14 cellular contexts compared by ENCODE assay signal in genomic region chr22:29719894-29720645, GRCh38. TPM values are rescaled to one million over a fixed set of nuclear protein-coding genes. Genes with fewer than 3 reads are reported as not detected.
DNase-seq lines count a peak whose midpoint lies in the region; ATAC-seq, FAIRE-seq and TF ChIP-seq lines count a peak whose summit lies in the region.
"Had no signal": no experiment of that assay in that cellular context is flagged by ENCODE, and none has a peak within 500 bp of the region (broad histone marks: within the 10 kb centered on the region; RNA-seq: fewer than 3 reads in every experiment).

TSS of gene CABP7 (plus strand) at chr22:29720003. CDS start at chr22:29720425, 422 bp downstream.

- no peak for FAIRE-seq in A549 (lab: Jason Lieb, UNC)

- intact Hi-C loops in CD4-positive, alpha-beta T cell (cut with DNase I, micrococcal nuclease) = no loop called here

- DNase-seq in A549 (ENCODE audit: low read depth in 1 of 2, low spot score in 1 of 2) = no peak
- no peak for DNase-seq in CD4-positive, alpha-beta T cell
- DNase-seq in activated CD8-positive, alpha-beta T cell treated with anti-CD3 and anti-CD28 coated beads, Interleukin-2, amount 10 ng/mL, durations not matched to agents 7 days and 5 days = no peak
- DNase-seq in iPS-NIHi7 (ENCODE audit: extremely low spot score) = peak; percentile 31
- no peak for DNase-seq in NCI-H2171 (lab: John Stamatoyannopoulos, UW)
- DNase-seq in mesenteric fat pad (ENCODE audit: low spot score) = no peak
- no peak for DNase-seq in 8988T
- DNase-seq: EL, head of caudate nucleus, NCI-H1436, SHP77 treated with DMSO at 0.1 percent for 48 hours had no signal

- H3K4me3 Mint-ChIP-seq in CD4-positive, alpha-beta T cell = peak within 1 kb of the TSS; percentile 30
- H3K4me3 Mint-ChIP-seq in activated CD8-positive, alpha-beta T cell treated with anti-CD3 and anti-CD28 coated beads, Interleukin-2, amount 10 ng/mL, durations not matched to agents 7 days and 5 days = no peak within 1 kb of the TSS
- H3K4me3 Mint-ChIP-seq: dendritic cell treated with granulocyte-macrophage colony-stimulating factor and Interleukin-4, amounts not matched to agents 40 ng/mL and 50 ng/mL, for 4 days had no signal

- 0% methylated on average over 3 of the region's 116 CpGs for WGBS in A549 (ENCODE audit: missing lambda C conversion rate)

- H3K27me3 Mint-ChIP-seq in CD4-positive, alpha-beta T cell = peaks cover 50% of the 10 kb centered on the region
- peaks cover 42% of the 10 kb centered on the region for H3K27me3 Mint-ChIP-seq in activated CD8-positive, alpha-beta T cell treated with anti-CD3 and anti-CD28 coated beads, Interleukin-2, amount 10 ng/mL, durations not matched to agents 7 days and 5 days (ENCODE audit: low read depth)

- TF ChIP-seq CTCF in A549 (IDR thresholded peaks at IDR 0.05) = no peak
- TF ChIP-seq CTCF in CD4-positive, alpha-beta T cell (IDR thresholded peaks at IDR 0.05) = no peak

- ATAC-seq in A549 (no peak; a peak in 1 of 6 replicates), GM18498 (IDR thresholded peaks at IDR 0.05; ENCODE audit: unreplicated experiment) (no peak)
- no peak for ATAC-seq in CD4-positive, alpha-beta T cell (ENCODE audit: poor library complexity)
- peak; percentile 39 for ATAC-seq in activated CD8-positive, alpha-beta T cell treated with anti-CD3 and anti-CD28 coated beads, Interleukin-2, amount 10 ng/mL, durations not matched to agents 7 days and 5 days

- POLR2A ChIA-PET in A549 (lab: Yijun Ruan, JAX) = no interaction called here
- POLR2A ChIA-PET in CD4-positive, alpha-beta T cell (lab: Charles Lee) = no interaction called here
- POLR2A ChIA-PET in activated CD8-positive, alpha-beta T cell treated with anti-CD3 and anti-CD28 coated beads, Interleukin-2, amount 10 ng/mL, durations not matched to agents 7 days and 5 days (lab: Charles Lee) = no interaction called here

- no peak for TF ChIP-seq POLR2A in A549 (IDR thresholded peaks at IDR 0.05; ENCODE audit: low read length)

- CTCF ChIA-PET in A549 (lab: Yijun Ruan, JAX) = no interaction called here
- CTCF ChIA-PET in CD4-positive, alpha-beta T cell (lab: Charles Lee) = no interaction called here
- CTCF ChIA-PET in activated CD8-positive, alpha-beta T cell treated with anti-CD3 and anti-CD28 coated beads, Interleukin-2, amount 10 ng/mL, durations not matched to agents 7 days and 5 days (lab: Charles Lee) = no interaction called here

- no peak within 1 kb of the TSS for H3K27ac Mint-ChIP-seq in CD4-positive, alpha-beta T cell
- no peak within 1 kb of the TSS for H3K27ac Mint-ChIP-seq in activated CD8-positive, alpha-beta T cell treated with anti-CD3 and anti-CD28 coated beads, Interleukin-2, amount 10 ng/mL, durations not matched to agents 7 days and 5 days
- H3K27ac Mint-ChIP-seq: dendritic cell treated with granulocyte-macrophage colony-stimulating factor and Interleukin-4, amounts not matched to agents 40 ng/mL and 50 ng/mL, for 4 days had no signal

- peak within 1 kb of the TSS; percentile 83 for H3K4me2 ChIP-seq in A549

- no peak for TF ChIP-seq EP300 in A549 (IDR thresholded peaks at IDR 0.05)

- no peaks in the 10 kb centered on the region for H3K9me3 ChIP-seq in A549
- no peaks in the 10 kb centered on the region for H3K9me3 ChIP-seq in CD4-positive, alpha-beta T cell (ENCODE audit: control insufficient read depth, low read length)

- H3K27me3 ChIP-seq in CD4-positive, alpha-beta T cell (ENCODE audit: control insufficient read depth, insufficient read depth, low read length) = peaks cover 47% of the 10 kb centered on the region

- H3K4me1 Mint-ChIP-seq in CD4-positive, alpha-beta T cell (ENCODE audit: low read depth) = peaks cover 7% of the 10 kb centered on the region
- peaks cover 1% of the 10 kb centered on the region for H3K4me1 Mint-ChIP-seq in activated CD8-positive, alpha-beta T cell treated with anti-CD3 and anti-CD28 coated beads, Interleukin-2, amount 10 ng/mL, durations not matched to agents 7 days and 5 days (ENCODE audit: low read depth)

- H3K9me3 Mint-ChIP-seq in CD4-positive, alpha-beta T cell = no peaks in the 10 kb centered on the region
- H3K9me3 Mint-ChIP-seq in activated CD8-positive, alpha-beta T cell treated with anti-CD3 and anti-CD28 coated beads, Interleukin-2, amount 10 ng/mL, durations not matched to agents 7 days and 5 days (ENCODE audit: insufficient read depth) = no peaks in the 10 kb centered on the region
- H3K9me3 Mint-ChIP-seq: dendritic cell treated with granulocyte-macrophage colony-stimulating factor and Interleukin-4, amounts not matched to agents 40 ng/mL and 50 ng/mL, for 4 days had no signal

- H3K27ac ChIP-seq in A549 = peak within 1 kb of the TSS in 1 of 2 experiments; percentile 53; a peak in 3 of 6 replicates
- H3K27ac ChIP-seq in CD4-positive, alpha-beta T cell (ENCODE audit: low read depth, low read length) = no peak within 1 kb of the TSS

- H3K4me3 ChIP-seq in A549 = peak within 1 kb of the TSS; percentile 47

- H3K36me3 Mint-ChIP-seq in CD4-positive, alpha-beta T cell (ENCODE audit: low read depth) = no peaks in the 10 kb centered on the region
- H3K36me3 Mint-ChIP-seq in activated CD8-positive, alpha-beta T cell treated with anti-CD3 and anti-CD28 coated beads, Interleukin-2, amount 10 ng/mL, durations not matched to agents 7 days and 5 days (ENCODE audit: low read depth) = no peaks in the 10 kb centered on the region

- no peak for TF ChIP-seq RAD21 in A549 (conservative IDR thresholded peaks at IDR 0.05 in 1 of 2, IDR thresholded peaks at IDR 0.05 in 1 of 2)

- peaks cover 4% of the 10 kb centered on the region; the same call in 1 of the 3 replicates for H3K4me1 ChIP-seq in A549

TF ChIP-seq in A549, 52 proteins besides CTCF, POLR2A, EP300 and RAD21 (continues in another document):
- TF ChIP-seq POLR2AphosphoS2 (conservative IDR thresholded peaks at IDR 0.05; ENCODE audit: low read length) (no peak), ATOH8 (CRISPR knock-in tag; IDR thresholded peaks at IDR 0.05; ENCODE audit: low read depth) (no peak), ZFP36 (IDR thresholded peaks at IDR 0.05; ENCODE audit: borderline replicate concordance, partially characterized antibody) (no peak), JUNB (IDR thresholded peaks at IDR 0.05) (no peak), KDM5A (IDR thresholded peaks at IDR 0.05) (no peak), RCOR1 (IDR thresholded peaks at IDR 0.05; ENCODE audit: low read depth, low read length) (no peak), PBX3 (IDR thresholded peaks at IDR 0.05) (no peak), HMGXB4 (CRISPR knock-in tag; IDR thresholded peaks at IDR 0.05; ENCODE audit: borderline replicate concordance) (no peak), FOSL2 (IDR thresholded peaks at IDR 0.05) (no peak), FOSL2 (CRISPR knock-in tag; IDR thresholded peaks at IDR 0.05) (no peak), NPAS2 (CRISPR knock-in tag; IDR thresholded peaks at IDR 0.05; ENCODE audit: borderline replicate concordance) (no peak), ZNF302 (CRISPR knock-in tag; IDR thresholded peaks at IDR 0.05) (no peak), BHLHE40 (IDR thresholded peaks at IDR 0.05; ENCODE audit: low read depth, low read length) (no peak), MAZ (IDR thresholded peaks at IDR 0.05; ENCODE audit: borderline replicate concordance, low read depth, low read length) (no peak), HEYL (CRISPR knock-in tag; IDR thresholded peaks at IDR 0.05) (no peak), CBX2 (IDR thresholded peaks at IDR 0.05; ENCODE audit: borderline replicate concordance, low read depth) (no peak), MAX (IDR thresholded peaks at IDR 0.05) (no peak), FOXS1 (CRISPR knock-in tag; IDR thresholded peaks at IDR 0.05) (no peak)

RNA-seq across cellular contexts. Expression of gene CABP7, which starts in this region (rescaled TPM):
- polyA plus RNA-seq in A549 (2011; rRNA removed) (0.05 and 0.09 TPM in 2 replicates), A549 (2017; fragmentation: RNase III; extraction: RNeasy Plus Mini Kit Qiagen cat#74134 plus additional on column Dnase treatment) (0.13 to 0.17 TPM (median 0.15 TPM) in 3 replicates)
- 0.15 and 0.21 TPM in 2 replicates for polyA plus RNA-seq in A549 (2012; cell fraction: cytosol; rRNA removed)
- 0.17 and 0.27 TPM in 2 replicates for polyA plus RNA-seq in A549 (2012; cell fraction: nucleus; rRNA removed)
- 0.15 and 0.21 TPM in 2 replicates for polyA minus RNA-seq in A549 (2011; rRNA and poly(A)+ RNA removed)
- under 1 TPM; 0.33 to 0.45 TPM for total RNA-seq in CD4-positive, alpha-beta T cell
- not detected for total RNA-seq in activated CD8-positive, alpha-beta T cell treated with anti-CD3 and anti-CD28 coated beads, Interleukin-2, amount 10 ng/mL, durations not matched to agents 7 days and 5 days
- total RNA-seq in mesenteric fat pad = not detected
- total RNA-seq: osteocyte had no signal

Comparison
In these comparisons a context has a peak if more than half of its experiments do, and no peak if none do; other contexts are left out.
1. Peak in ATAC-seq in activated CD8-positive, alpha-beta T cell treated with anti-CD3 and anti-CD28 coated beads, Interleukin-2, amount 10 ng/mL, durations not matched to agents 7 days and 5 days; RNA of the gene not detected or under 1 TPM.